9 cellular contexts compared by ENCODE assay signal in the genomic region with DNA sequence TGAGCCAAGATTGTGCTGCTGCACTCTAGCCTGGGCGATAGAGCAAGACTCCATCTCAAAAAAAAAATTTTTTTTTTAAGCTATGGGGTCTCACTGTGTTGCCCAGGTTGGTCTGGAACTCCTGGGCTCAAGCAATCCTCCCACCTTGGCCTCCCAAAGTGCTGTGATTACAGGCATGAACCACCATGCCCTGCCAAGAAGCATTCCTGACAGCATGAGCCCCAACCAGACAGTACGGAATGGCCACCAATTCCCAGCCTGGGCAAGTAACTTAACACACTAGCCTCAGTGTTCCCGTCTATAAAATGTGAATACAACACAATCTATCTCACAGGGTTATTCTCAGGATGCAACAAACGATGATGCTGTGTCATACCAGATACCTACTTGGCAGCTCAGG. TPM values are rescaled to one million over a fixed set of nuclear protein-coding genes. Genes with fewer than 3 reads are reported as not detected.
DNase-seq lines count a peak whose midpoint lies in the region; ATAC-seq, FAIRE-seq and TF ChIP-seq lines count a peak whose summit lies in the region.
"Had no signal": no experiment of that assay in that cellular context is flagged by ENCODE, and none has a peak within 500 bp of the region (broad histone marks: within the 10 kb centered on the region; RNA-seq: fewer than 3 reads in every experiment).

No MANE protein-coding gene starts in this region.

- DNase-seq in A549 (ENCODE audit: low read depth in 1 of 2, low spot score in 1 of 2) (no peak), HCT116 (ENCODE audit: low read depth, low spot score) (no peak), GM12878 (ENCODE audit: low read depth, low spot score) (no peak), SJCRH30 (no peak), NCI-H510A (lab: John Stamatoyannopoulos, UW) (no peak), NCI-H1048 (lab: John Stamatoyannopoulos, UW) (no peak)
- DNase-seq: T1000 had no signal

- H3K27ac ChIP-seq in A549, result peak overlapping the region; percentile 99 to 100
- peak overlapping the region; percentile 92; the same call in 1 of the 2 replicates for H3K27ac ChIP-seq in HCT116 (ENCODE audit: low read depth, low read length)
- H3K27ac ChIP-seq in GM12878 (ENCODE audit: control insufficient read depth, insufficient read depth), result peak overlapping the region; percentile 79
- no peak overlapping the region for H3K27ac ChIP-seq in mesodermal cell (ENCODE audit: low read depth, low read length, severe bottlenecking)
- no peak overlapping the region for H3K27ac ChIP-seq in SJCRH30

- peak in 1 of 2 experiments; percentile 2; a peak in 3 of 6 replicates for ATAC-seq in A549
- ATAC-seq in HCT116, result no peak
- ATAC-seq in GM12878, result no peak
- ATAC-seq in HG02678 (IDR thresholded peaks at IDR 0.05; ENCODE audit: unreplicated experiment), result no peak

- H3K9ac ChIP-seq in HCT116 (ENCODE audit: low read length) (peak overlapping the region; percentile 96), GM12878 (ENCODE audit: control insufficient read depth, insufficient read depth, low read length) (peak overlapping the region; percentile 93; the same call in 1 of the 2 replicates)

- TF ChIP-seq POLR2A in A549 (IDR thresholded peaks at IDR 0.05; ENCODE audit: low read length) (no peak), HCT116 (IDR thresholded peaks at IDR 0.05; ENCODE audit: borderline replicate concordance, extremely low read depth, insufficient read depth, insufficient read length) (no peak), GM12878 (IDR thresholded peaks at IDR 0.05; ENCODE audit: low read depth, low read length) (no peak)

- H3K36me3 ChIP-seq in HCT116 (ENCODE audit: control insufficient read depth in 1 of 2, insufficient read depth in 2 of 2, low read length in 2 of 2), result peaks cover 2 to 26% of the 10 kb centered on the region in 2 experiments; a peak in 1 of 4 replicates
- no peaks in the 10 kb centered on the region for H3K36me3 ChIP-seq in GM12878 (ENCODE audit: control insufficient read depth in 2 of 2, insufficient read depth in 2 of 2, low read length in 1 of 2)
- H3K36me3 ChIP-seq in mesodermal cell (ENCODE audit: control insufficient read depth, insufficient read depth, low read length), result peaks cover 35% of the 10 kb centered on the region
- H3K36me3 ChIP-seq in SJCRH30, result no peaks in the 10 kb centered on the region

- RAD21 ChIA-PET in HCT116 (lab: Charles Lee; ENCODE audit: low non-redundant PET in 1 of 2, low total read pairs in 2 of 2, uncharacterized antibody in 2 of 2, unreplicated experiment in 2 of 2) (no interaction called here), GM12878 (lab: Charles Lee; ENCODE audit: unreplicated experiment) (interaction anchor here (1.4 kb wide), 1 partner anchor 144 kb away, joined by 3 read pairs; no protein-coding TSS in a partner anchor)

- WGBS in A549 (ENCODE audit: missing lambda C conversion rate), result 4% methylated on average over 4 of the region's 4 CpGs
- 25% methylated on average over 4 of the region's 4 CpGs for WGBS in GM12878 (ENCODE audit: insufficient coverage, insufficient replicate concordance, low lambda C conversion rate, missing lambda C conversion rate)
- 71 to 74% methylated on average over 3 to 4 of the region's 4 CpGs for WGBS in mesodermal cell (ENCODE audit: insufficient coverage in 2 of 2), 2 experiments

- TF ChIP-seq CTCF in A549 (IDR thresholded peaks at IDR 0.05) (no peak), HCT116 (IDR thresholded peaks at IDR 0.05 in 2 of 3, conservative IDR thresholded peaks at IDR 0.05 in 1 of 3; ENCODE audit: borderline replicate concordance in 1 of 3, insufficient read depth in 1 of 3, low read depth in 2 of 3, low read length in 2 of 3) (no peak), GM12878 (IDR thresholded peaks at IDR 0.05 in 2 of 3, conservative IDR thresholded peaks at IDR 0.05 in 1 of 3; ENCODE audit: control insufficient read depth in 2 of 3, extremely low read depth in 1 of 3, insufficient read depth in 1 of 3, low read depth in 3 of 3, low read length in 3 of 3) (no peak)

- CTCF ChIA-PET in A549 (lab: Yijun Ruan, JAX), result interaction anchor here (0.8 to 2.0 kb wide), 8 partner anchors 9 to 58 kb away, joined by 3 to 8 read pairs (median 4); no protein-coding TSS in a partner anchor
- CTCF ChIA-PET in HCT116 (lab: Charles Lee), result no interaction called here
- CTCF ChIA-PET in GM12878 (lab: Yijun Ruan, JAX), result interaction anchor here (0.7 to 2.2 kb wide), 5 partner anchors 22 to 139 kb away, joined by 3 to 12 read pairs (median 3); a partner anchor contains a TSS

- H3K9me2 ChIP-seq in HCT116 (ENCODE audit: insufficient read depth), result no peaks in the 10 kb centered on the region

- peaks cover 71% of the 10 kb centered on the region for H3K79me2 ChIP-seq in HCT116 (ENCODE audit: insufficient read depth, low read length)
- peaks cover 65% of the 10 kb centered on the region for H3K79me2 ChIP-seq in GM12878 (ENCODE audit: control insufficient read depth, insufficient read depth, low read length)

- H3K27me3 ChIP-seq in HCT116 (ENCODE audit: insufficient read depth, low read length) (no peaks in the 10 kb centered on the region), GM12878 (replicated peaks in 1 of 2; ENCODE audit: control insufficient read depth in 2 of 2, insufficient read depth in 2 of 2, low read length in 1 of 2) (no peaks in the 10 kb centered on the region), SJCRH30 (no peaks in the 10 kb centered on the region)

- H3K9me3 ChIP-seq in A549, result no peaks in the 10 kb centered on the region
- H3K9me3 ChIP-seq in HCT116 (ENCODE audit: control insufficient read depth in 1 of 2, insufficient read depth in 1 of 2, low read depth in 1 of 2, low read length in 2 of 2), result no peaks in the 10 kb centered on the region
- no peaks in the 10 kb centered on the region for H3K9me3 ChIP-seq in GM12878 (replicated peaks; ENCODE audit: control insufficient read depth, insufficient read depth, low read length)
- H3K9me3 ChIP-seq in mesodermal cell (ENCODE audit: control insufficient read depth, low read length), result no peaks in the 10 kb centered on the region
- no peaks in the 10 kb centered on the region for H3K9me3 ChIP-seq in SJCRH30 (replicated peaks)

- peaks cover 24% of the 10 kb centered on the region for H4K20me1 ChIP-seq in HCT116 (ENCODE audit: insufficient read depth)
- peaks cover 11% of the 10 kb centered on the region for H4K20me1 ChIP-seq in GM12878 (ENCODE audit: control insufficient read depth, insufficient read depth)

- in situ Hi-C loops in GM12878 (cut with MboI), result no loop called here

- FAIRE-seq in A549 (lab: Jason Lieb, UNC), result no peak
- no peak for FAIRE-seq in GM12878 (lab: Jason Lieb, UNC)

- SMC1A ChIA-PET in GM12878 (lab: Charles Lee; ENCODE audit: uncharacterized antibody, unreplicated experiment), result interaction anchor here (1.4 to 2.5 kb wide), 4 partner anchors 12 to 55 kb away, joined by 3 to 5 read pairs (median 3); no protein-coding TSS in a partner anchor

- intact Hi-C loops in HCT116 (cut with micrococcal nuclease), result no loop called here
- intact Hi-C loops in GM12878 (cut with micrococcal nuclease; ENCODE audit: unreplicated experiment), result no loop called here

- H2AFZ ChIP-seq in HCT116 (ENCODE audit: low read depth, low read length, poor library complexity, severe bottlenecking) (no peak overlapping the region), GM12878 (ENCODE audit: control insufficient read depth, low read depth, low read length) (no peak overlapping the region)

- H3K4me1 ChIP-seq in A549, result peaks cover 40% of the 10 kb centered on the region
- peaks cover 25 to 58% of the 10 kb centered on the region in 2 experiments for H3K4me1 ChIP-seq in HCT116 (ENCODE audit: control insufficient read depth in 1 of 2, insufficient read depth in 2 of 2, low read length in 2 of 2)
- H3K4me1 ChIP-seq in GM12878 (ENCODE audit: control insufficient read depth, insufficient read depth, low read length), result peaks cover 32% of the 10 kb centered on the region
- peaks cover 36% of the 10 kb centered on the region for H3K4me1 ChIP-seq in mesodermal cell (ENCODE audit: control insufficient read depth, insufficient read depth, low read length, poor library complexity, severe bottlenecking)
- H3K4me1 ChIP-seq in SJCRH30, result no peaks in the 10 kb centered on the region

- H3K4me3 ChIP-seq in A549 (peak overlapping the region; percentile 100), HCT116 (replicated peaks in 1 of 2; ENCODE audit: low read depth in 1 of 2, low read length in 2 of 2) (peak overlapping the region; percentile 73 to 93), GM12878 (peak overlapping the region; percentile 92), mesodermal cell (ENCODE audit: extremely low read depth, insufficient read depth, low read length, poor library complexity, severe bottlenecking) (peak overlapping the region; percentile 98), SJCRH30 (no peak overlapping the region)

- no peak for TF ChIP-seq EP300 in A549 (IDR thresholded peaks at IDR 0.05)
- TF ChIP-seq EP300 in GM12878 (IDR thresholded peaks at IDR 0.05; ENCODE audit: borderline replicate concordance in 1 of 2, control insufficient read depth in 1 of 2, low read depth in 2 of 2, low read length in 2 of 2), result no peak

- H3K4me2 ChIP-seq in A549, result peak overlapping the region; percentile 74
- peak overlapping the region; percentile 97 for H3K4me2 ChIP-seq in HCT116 (ENCODE audit: low read length)
- H3K4me2 ChIP-seq in GM12878 (ENCODE audit: control insufficient read depth, insufficient read depth), result peak overlapping the region; percentile 99

- TF ChIP-seq RAD21 in A549 (conservative IDR thresholded peaks at IDR 0.05 in 1 of 2, IDR thresholded peaks at IDR 0.05 in 1 of 2), result no peak
- no peak for TF ChIP-seq RAD21 in HCT116 (IDR thresholded peaks at IDR 0.05; ENCODE audit: low read depth)
- TF ChIP-seq RAD21 in GM12878 (IDR thresholded peaks at IDR 0.05; ENCODE audit: insufficient read depth, low read depth, low read length), result no peak

- POLR2A ChIA-PET in A549 (lab: Yijun Ruan, JAX), result interaction anchor here (1.2 to 2.9 kb wide), 2 partner anchors 16 to 19 kb away, joined by 3 to 22 read pairs; no protein-coding TSS in a partner anchor
- POLR2A ChIA-PET in HCT116 (lab: Charles Lee), result interaction anchor here (0.6 to 1.5 kb wide), 4 partner anchors 11 to 94 kb away, joined by 3 to 5 read pairs (median 4); a partner anchor contains a TSS
- POLR2A ChIA-PET in GM12878 (lab: Charles Lee), result interaction anchor here (1.6 kb wide), 1 partner anchor 94 kb away, joined by 6 read pairs; a partner anchor contains a TSS

- BruUV-seq in HCT116 (replicated peaks; lab: Mats Ljungman, UMichigan) (no TSS peak), GM12878 (replicated peaks; lab: Mats Ljungman, UMichigan) (no TSS peak)

RNA-seq across cellular contexts. Expression of a gene that starts 2.1 kb away (rescaled TPM):
- polyA plus RNA-seq in A549 (2011; rRNA removed) (628 and 740 TPM in 2 replicates), A549 (2017; fragmentation: RNase III; extraction: RNeasy Plus Mini Kit Qiagen cat#74134 plus additional on column Dnase treatment) (1,284 to 1,468 TPM (median 1,457 TPM) in 3 replicates), GM12878 (2011; rRNA removed) (37.2 and 113 TPM in 2 replicates), GM12878 (2014; fragmentation: Illumina TruSeq; extraction: Trizol) (49.7 and 140 TPM in 2 replicates), GM12878 (2014; fragmentation: Nextera tagmentation; extraction: Ambion mirVana) (10 to 100 TPM; 56.4 to 98.3 TPM), GM12878 (2014; rRNA removed) (238 and 298 TPM in 2 replicates), GM12878 (2016; fragmentation: Nextera tagmentation; extraction: Ambion mirVana) (100 to 1,000 TPM; 147 to 156 TPM)
- polyA plus RNA-seq in A549 (2012; cell fraction: cytosol; rRNA removed), result 788 and 1,278 TPM in 2 replicates
- polyA plus RNA-seq in A549 (2012; cell fraction: nucleus; rRNA removed), result 1,392 and 1,832 TPM in 2 replicates
- polyA minus RNA-seq in A549 (2011; rRNA and poly(A)+ RNA removed), result 615 and 777 TPM in 2 replicates
- total RNA-seq in HCT116 (2021; ENCODE audit: unreplicated experiment) (634 TPM), GM12878 (2014; rRNA removed) (331 and 385 TPM in 2 replicates), GM12878 (2014; rRNA removed; fragmentation: Illumina TruSeq; extraction: Trizol) (128 and 136 TPM in 2 replicates), GM12878 (2021) (331 and 349 TPM in 2 replicates)
- 697 and 731 TPM in 2 replicates for polyA plus RNA-seq in HCT116 (2012)
- 106 and 122 TPM in 2 replicates for total RNA-seq in GM12878 (2013; cell fraction: nucleolus; rRNA removed)
- polyA plus RNA-seq in GM12878 (2011; ENCODE audit: low read depth), result 70.6 TPM
- 108 and 112 TPM in 2 replicates for polyA plus RNA-seq in GM12878 (2011; cell fraction: cytosol; rRNA removed)
- polyA plus RNA-seq in GM12878 (2011; cell fraction: nucleus; rRNA removed), result 176 and 234 TPM in 2 replicates
- polyA plus RNA-seq in GM12878 (2012), result 182 and 245 TPM in 2 replicates
- 84.9 and 143 TPM in 2 replicates for polyA minus RNA-seq in GM12878 (2011; rRNA and poly(A)+ RNA removed)
- 96.5 and 97.3 TPM in 2 replicates for polyA minus RNA-seq in GM12878 (2011; cell fraction: cytosol; rRNA and poly(A)+ RNA removed)
- 44.6 and 71.2 TPM in 2 replicates for polyA minus RNA-seq in GM12878 (2011; cell fraction: nucleus; rRNA and poly(A)+ RNA removed)
- polyA plus RNA-seq in mesodermal cell (2013, experiment 1 of 2), result 684 TPM
- 577 TPM for polyA plus RNA-seq in mesodermal cell (2013, experiment 2 of 2)
- total RNA-seq in SJCRH30 (2014; rRNA removed; shearing (Covaris generic)), result 254 and 257 TPM in 2 replicates

Comparison
In these comparisons a context has a peak if more than half of its experiments do, and no peak if none do; other contexts are left out.
1. H3K27ac ChIP-seq: peak in A549 (2 of 2), HCT116 (single experiment) and GM12878 (single experiment); none in mesodermal cell (single experiment) and SJCRH30 (single experiment).
2. Peak in every context shown above with its lines, with median percentiles within 50 percentile points of each other: H3K4me2 ChIP-seq.